In genomic region chr3:153246805-153247204, GRCh38 we compare ENCODE assay signal across 13 cellular contexts.
DNase-seq lines count a peak whose midpoint lies in the region; ATAC-seq and TF ChIP-seq lines count a peak whose summit lies in the region.
"Had no signal": no experiment of that assay in that cellular context is flagged by ENCODE, and none has a peak within 500 bp of the region (broad histone marks: within the 10 kb centered on the region; RNA-seq: fewer than 3 reads in every experiment).

No MANE protein-coding gene starts in this region.

- no peak for TF ChIP-seq EP300 in transverse colon (IDR thresholded peaks at IDR 0.05; ENCODE audit: low read depth)

- H3K36me3 ChIP-seq in hepatocyte (replicated peaks; ENCODE audit: insufficient read depth, low read depth) (no peaks in the 10 kb centered on the region), transverse colon (no peaks in the 10 kb centered on the region)

- no peak overlapping the region for H2AFZ ChIP-seq in hepatocyte

- no peaks in the 10 kb centered on the region for H3K27me3 ChIP-seq in hepatocyte
- H3K27me3 ChIP-seq in transverse colon = no peaks in the 10 kb centered on the region

- no peak for ATAC-seq in GM19397 (IDR thresholded peaks at IDR 0.05; ENCODE audit: unreplicated experiment)
- ATAC-seq: stimulated activated memory B cell treated with anti-CD40 and anti-IgM and Interleukin-4, amounts not matched to agents 10 μg/mL and 1 μg/mL and 100 μg/mL, for 72 hours had no signal

- TF ChIP-seq POLR2A in transverse colon (IDR thresholded peaks at IDR 0.05) = no peak

- intact Hi-C loops in transverse colon (cut with DNase I; ENCODE audit: low total_unique reads) = no loop called here

- H4K20me1 ChIP-seq in hepatocyte (ENCODE audit: insufficient read depth, poor library complexity, severe bottlenecking) = no peaks in the 10 kb centered on the region

- H3K27ac ChIP-seq in hepatocyte = peak overlapping the region; percentile 28
- H3K27ac ChIP-seq in transverse colon = peak overlapping the region; percentile 0 to 54 (median 24)

- H3K9me2 ChIP-seq in hepatocyte (replicated peaks; ENCODE audit: insufficient read depth) = no peaks in the 10 kb centered on the region

- in situ Hi-C loops in transverse colon (cut with MboI; ENCODE audit: low pct_ligation_motif_present in 1 of 4, low pct_unique_long_range_greater_than_20kb in 1 of 4, low sequenced_read_pairs in 3 of 4) = no loop called here

- TF ChIP-seq CTCF in hepatocyte (IDR thresholded peaks at IDR 0.05; ENCODE audit: poor library complexity) (no peak), transverse colon (IDR thresholded peaks at IDR 0.05) (no peak)

- no peak overlapping the region for H3K4me3 ChIP-seq in hepatocyte
- H3K4me3 ChIP-seq in transverse colon = no peak overlapping the region

- H3K4me1 ChIP-seq in hepatocyte (ENCODE audit: insufficient read depth) (peaks cover 2% of the 10 kb centered on the region), transverse colon (peaks cover 0 to 12% (median 0%) of the 10 kb centered on the region in 4 donors)

- H3K9me3 ChIP-seq in hepatocyte (ENCODE audit: low read depth) (no peaks in the 10 kb centered on the region), transverse colon (no peaks in the 10 kb centered on the region)

- H3K4me2 ChIP-seq in hepatocyte = no peak overlapping the region

- peak; percentile 53 for DNase-seq in SIG-M5 treated with dmso at 0.1 percent for 504 hours (lab: John Stamatoyannopoulos, UW; ENCODE audit: unreplicated experiment)
- DNase-seq in SIG-M5 (lab: John Stamatoyannopoulos, UW) = no peak
- DNase-seq in amniotic stem cell (lab: John Stamatoyannopoulos, UW) = peak; percentile 44
- no peak for DNase-seq in hepatocyte (ENCODE audit: low spot score)
- DNase-seq in transverse colon = no peak
- no peak for DNase-seq in activated CD4-positive, alpha-beta T cell treated with anti-CD3 and anti-CD28 coated beads, Interleukin-2, amount 50 U/mL, for 48 hours
- no peak for DNase-seq in DMS53 (lab: John Stamatoyannopoulos, UW)
- DNase-seq: activated CD4-positive, alpha-beta T cell treated with anti-CD3 and anti-CD28 coated beads, Interleukin-2, amount 50 U/mL, for 4 hours; activated naive CD4-positive, alpha-beta T cell treated with anti-CD3 and anti-CD28 coated beads, Interleukin-2, amount 10 ng/mL, durations not matched to agents 7 days and 5 days; NCI-H510A; T-helper 1 cell had no signal

- WGBS in hepatocyte (ENCODE audit: low lambda C conversion rate, missing lambda C conversion rate) = 32% methylated on average over 1 of the region's 1 CpG
- 17 to 31% methylated on average over 1 of the region's 1 CpG for WGBS in transverse colon (ENCODE audit: low coverage in 1 of 2), 2 donors

- no peaks in the 10 kb centered on the region for H3K79me2 ChIP-seq in hepatocyte

Comparison
In these comparisons a context has a peak if more than half of its experiments do, and no peak if none do; other contexts are left out.
1. DNase-seq: peak in SIG-M5 treated with dmso at 0.1 percent for 504 hours (single experiment) and amniotic stem cell (single experiment); none in SIG-M5 (single experiment), hepatocyte (single experiment), transverse colon (single experiment), activated CD4-positive, alpha-beta T cell treated with anti-CD3 and anti-CD28 coated beads, Interleukin-2, amount 50 U/mL, for 48 hours (0 of 2) and DMS53 (single experiment).